8 cellular contexts compared by ENCODE assay signal in the genomic region with DNA sequence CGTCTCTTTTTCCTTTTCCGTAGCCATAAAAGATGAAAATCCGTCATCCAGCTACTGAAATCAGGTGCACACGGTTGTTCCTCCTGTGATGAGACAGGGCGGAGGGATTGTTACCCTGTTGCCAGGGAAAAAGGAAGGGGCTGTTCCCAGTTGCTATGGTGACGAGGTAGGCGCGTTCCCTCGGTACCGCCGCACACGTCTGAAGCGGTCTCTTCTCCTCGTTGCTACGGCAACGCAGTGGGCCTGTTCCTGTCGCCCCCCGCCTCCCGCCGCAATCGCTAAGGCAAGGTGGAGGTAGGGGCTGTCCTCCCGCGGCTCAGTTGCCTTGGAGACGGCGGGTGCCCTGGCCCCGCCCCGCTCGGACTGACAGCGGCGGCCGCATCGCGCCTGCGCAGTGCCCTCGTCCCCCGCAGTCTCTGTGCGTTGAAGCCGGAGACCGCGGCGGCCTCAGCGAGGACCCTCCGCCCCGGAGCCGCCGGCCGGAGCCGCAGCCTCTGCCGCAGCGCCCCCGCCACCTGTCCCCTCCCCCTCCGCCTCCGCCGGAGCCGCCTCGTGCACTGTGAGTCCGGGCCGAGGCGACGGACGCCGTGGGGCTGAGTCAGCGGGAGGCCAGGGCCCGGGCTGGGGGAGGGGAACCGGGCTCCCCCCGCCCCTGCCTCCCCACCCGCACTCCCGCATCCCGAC. TPM values are rescaled to one million over a fixed set of nuclear protein-coding genes. Genes with fewer than 3 reads are reported as not detected.
DNase-seq lines count a peak whose midpoint lies in the region; ATAC-seq and TF ChIP-seq lines count a peak whose summit lies in the region.

TSS of gene MAPRE3 (plus strand) at position 394 of the 684 bp plus-strand sequence. CDS start 51,582 bp downstream, outside the sequence.

- H3K4me1 ChIP-seq in DND-41 (ENCODE audit: insufficient read depth, low read length) (peaks cover 9% of the 10 kb centered on the region), adipocyte (ENCODE audit: control insufficient read depth, insufficient read depth, low read length) (peaks cover 17% of the 10 kb centered on the region), ovary (ENCODE audit: insufficient read depth) (peaks cover 4% of the 10 kb centered on the region), thoracic aorta (ENCODE audit: control insufficient read depth in 1 of 2, low read depth in 2 of 2) (peaks cover 0 to 23% of the 10 kb centered on the region in 2 donors)

- peak within 1 kb of the TSS in 1 of 2 experiments; percentile 53; a peak in 2 of 4 replicates for H3K4me3 ChIP-seq in DND-41 (ENCODE audit: low read depth in 1 of 2, low read length in 2 of 2)
- H3K4me3 ChIP-seq in HFF-Myc (replicated peaks; ENCODE audit: low read depth, low read length) = peak within 1 kb of the TSS; percentile 62
- peak within 1 kb of the TSS; percentile 82 for H3K4me3 ChIP-seq in adipocyte (ENCODE audit: low read length)
- H3K4me3 ChIP-seq in ovary = peak within 1 kb of the TSS; percentile 76
- H3K4me3 ChIP-seq in thoracic aorta = peak within 1 kb of the TSS; percentile 80

- H3K79me2 ChIP-seq in DND-41 (ENCODE audit: insufficient read depth, low read length) = no peaks in the 10 kb centered on the region

- peak; percentile 85 for ATAC-seq in DND-41 (ENCODE audit: insufficient read depth, low read depth)
- peak; percentile 75 for ATAC-seq in thoracic aorta (ENCODE audit: insufficient number of reproducible peaks, low FRiP score, low read depth)

- H3K36me3 ChIP-seq in DND-41 (ENCODE audit: insufficient read depth, low read length) (no peaks in the 10 kb centered on the region), adipocyte (ENCODE audit: control insufficient read depth, insufficient read depth, low read length, severe bottlenecking) (no peaks in the 10 kb centered on the region), ovary (no peaks in the 10 kb centered on the region), thoracic aorta (no peaks in the 10 kb centered on the region)

- no peaks in the 10 kb centered on the region; the same call in 1 of the 2 replicates for H4K20me1 ChIP-seq in DND-41 (ENCODE audit: insufficient read depth, low read length)

- intact Hi-C loops in cardiac septum (cut with DNase I) = loop anchor here (10.0 kb wide), 1 partner anchor 304 kb away; the partner anchor contains the start of gene DNAJC5G
- intact Hi-C loops in ovary (cut with DNase I) = loop anchor here in 2 of 4 donors (10.0 kb wide), 1 partner anchor 114 kb away; the partner anchor contains the start of gene KHK (in 2 of the 2)

- H3K9me3 ChIP-seq in DND-41 (ENCODE audit: insufficient read depth, low read length, severe bottlenecking) (no peaks in the 10 kb centered on the region), adipocyte (ENCODE audit: control insufficient read depth, low read length) (no peaks in the 10 kb centered on the region), ovary (no peaks in the 10 kb centered on the region), thoracic aorta (no peaks in the 10 kb centered on the region)

- TF ChIP-seq POLR2A in ovary (IDR thresholded peaks at IDR 0.05) = peak; percentile 57

- H3K27ac ChIP-seq in DND-41 (ENCODE audit: low read length) (no peak within 1 kb of the TSS), ovary (peak within 1 kb of the TSS; percentile 53 to 89), thoracic aorta (peak within 1 kb of the TSS; percentile 55 to 62)

- no peak for TF ChIP-seq CTCF in DND-41 (IDR thresholded peaks at IDR 0.05; ENCODE audit: borderline replicate concordance, extremely low read depth, low read length, poor library complexity, severe bottlenecking)
- no peak for TF ChIP-seq CTCF in HFF-Myc (IDR thresholded peaks at IDR 0.05; ENCODE audit: low read depth, low read length, missing control alignments)
- TF ChIP-seq CTCF in ovary (IDR thresholded peaks at IDR 0.05) = no peak
- no peak for TF ChIP-seq CTCF in thoracic aorta (IDR thresholded peaks at IDR 0.05)

- H3K9ac ChIP-seq in DND-41 (ENCODE audit: low read depth, low read length) (no peak within 1 kb of the TSS), adipocyte (ENCODE audit: low read length) (peak within 1 kb of the TSS; percentile 85)

- 0 to 1% (median 1%) methylated on average over 38 to 69 of the region's 69 CpGs for WGBS in ovary, 3 donors

- DNase-seq in DND-41 (peak; percentile 68), HFF-Myc (ENCODE audit: extremely low read depth, low read depth) (no peak), NCI-H1417 (lab: John Stamatoyannopoulos, UW) (peak; percentile 93 to 99 (median 98)), T follicular helper cell (ENCODE audit: low read depth) (peak; percentile 78), adipocyte (ENCODE audit: low read depth) (peak; percentile 91), cardiac septum (ENCODE audit: low spot score) (peak; percentile 91), ovary (peak; percentile 82 to 90 (median 88)), thoracic aorta (ENCODE audit: low spot score) (no peak)

- H3K27me3 ChIP-seq in DND-41 (ENCODE audit: insufficient read depth, low read length, poor library complexity) (peaks cover 47% of the 10 kb centered on the region), adipocyte (replicated peaks; ENCODE audit: control insufficient read depth, insufficient read depth, low read length) (peaks cover 23% of the 10 kb centered on the region), ovary (no peaks in the 10 kb centered on the region), thoracic aorta (replicated peaks; ENCODE audit: insufficient read depth) (no peaks in the 10 kb centered on the region)

- H2AFZ ChIP-seq in DND-41 (ENCODE audit: low read depth, low read length) = peak within 1 kb of the TSS; percentile 19; the same call in 1 of the 2 replicates

- H3K4me2 ChIP-seq in DND-41 (ENCODE audit: insufficient read depth, low read length) = peak within 1 kb of the TSS; percentile 72

- TF ChIP-seq EP300 in ovary (IDR thresholded peaks at IDR 0.05) = no peak

RNA-seq across cellular contexts. Expression of gene MAPRE3, which starts in this region (rescaled TPM):
- total RNA-seq in cardiac septum (43.1 TPM), ovary (10 to 100 TPM; 23.8 to 51.8 (median 34.0) TPM), thoracic aorta (10 to 100 TPM in 1 of 2 donors, 1 to 10 TPM in 1; 9.1 to 29.9 TPM)
- 10 to 100 TPM; 34.3 to 45.4 TPM for polyA plus RNA-seq in ovary

Comparison
In these comparisons a context has a peak if more than half of its experiments do, and no peak if none do; other contexts are left out.
1. DNase-seq: peak in DND-41 (single experiment), NCI-H1417 (3 of 3), T follicular helper cell (single experiment), adipocyte (single experiment), cardiac septum (single experiment) and ovary (5 of 5); none in HFF-Myc (single experiment) and thoracic aorta (single experiment).